In genomic region chr11:2699185-2699530, GRCh38 we compare ENCODE assay signal across 8 cellular contexts. TPM values are rescaled to one million over a fixed set of nuclear protein-coding genes. Genes with fewer than 3 reads are reported as not detected.
DNase-seq lines count a peak whose midpoint lies in the region; ATAC-seq, FAIRE-seq and TF ChIP-seq lines count a peak whose summit lies in the region.

No MANE protein-coding gene starts in this region.

- H3K4me1 ChIP-seq in A673 (ENCODE audit: insufficient read depth, low read length, poor library complexity, severe bottlenecking) (peaks cover 28% of the 10 kb centered on the region), heart right ventricle (peaks cover 0 to 48% (median 24%) of the 10 kb centered on the region in 9 donors), sigmoid colon (peaks cover 0 to 35% (median 9%) of the 10 kb centered on the region in 4 donors)

- ATAC-seq in heart right ventricle = peak; percentile 2 to 45 (median 14)
- no peak for ATAC-seq in GM19328 (IDR thresholded peaks at IDR 0.05; ENCODE audit: unreplicated experiment)

- no peaks in the 10 kb centered on the region for H3K9me3 Mint-ChIP-seq in activated CD4-positive, alpha-beta memory T cell treated with anti-CD3 and anti-CD28 coated beads for 36 hours

- POLR2A ChIA-PET in A673 (lab: Charles Lee; ENCODE audit: low non-redundant PET) = no interaction called here
- POLR2A ChIA-PET in activated CD4-positive, alpha-beta memory T cell treated with anti-CD3 and anti-CD28 coated beads for 36 hours (lab: Charles Lee) = no interaction called here

- TF ChIP-seq EP300 in sigmoid colon (IDR thresholded peaks at IDR 0.05) = no peak

- peaks cover 8% of the 10 kb centered on the region for H3K4me1 Mint-ChIP-seq in activated CD4-positive, alpha-beta memory T cell treated with anti-CD3 and anti-CD28 coated beads for 36 hours (ENCODE audit: low read depth)

- DNase-seq in A673 (ENCODE audit: low spot score) (peak; percentile 31), H54 (ENCODE audit: insufficient read length, low spot score) (no peak), heart right ventricle (no peak), sigmoid colon (no peak), iPS-NIHi11 (ENCODE audit: low spot score) (no peak), RCC 7860 (ENCODE audit: low spot score) (no peak)
- DNase-seq in activated CD4-positive, alpha-beta memory T cell treated with anti-CD3 and anti-CD28 coated beads for 36 hours = peak; percentile 23

- intact Hi-C loops in A673 (cut with micrococcal nuclease; ENCODE audit: unreplicated experiment) (no loop called here), heart right ventricle (cut with DNase I) (loop anchor here in 6 of 10 donors (5.0 to 10.0 kb wide), 3 partner anchors 176 to 188 kb away; partner anchors contain the start of gene CDKN1C (in 5 of the 6)), sigmoid colon (cut with DNase I) (loop anchor here (2.0 kb wide), 1 partner anchor 128 kb away; no protein-coding TSS in a partner anchor)
- intact Hi-C loops in activated CD4-positive, alpha-beta memory T cell treated with anti-CD3 and anti-CD28 coated beads for 36 hours (cut with micrococcal nuclease) = loop anchor here (10.0 kb wide), 1 partner anchor 186 kb away; the partner anchor contains the start of gene CDKN1C

- BruUV-seq in A673 (replicated peaks; lab: Mats Ljungman, UMichigan) = no TSS peak

- H3K9me3 ChIP-seq in A673 (ENCODE audit: low read depth, low read length, poor library complexity, severe bottlenecking) (no peaks in the 10 kb centered on the region), heart right ventricle (no peaks in the 10 kb centered on the region), sigmoid colon (no peaks in the 10 kb centered on the region)

- H3K4me3 Mint-ChIP-seq in activated CD4-positive, alpha-beta memory T cell treated with anti-CD3 and anti-CD28 coated beads for 36 hours = peak overlapping the region; percentile 79

- CTCF ChIA-PET in A673 (lab: Charles Lee) = no interaction called here
- CTCF ChIA-PET in activated CD4-positive, alpha-beta memory T cell treated with anti-CD3 and anti-CD28 coated beads for 36 hours (lab: Charles Lee) = interaction anchor here (1.0 kb wide), 1 partner anchor 193 kb away, joined by 3 read pairs; no protein-coding TSS in a partner anchor

- no peaks in the 10 kb centered on the region for H3K27me3 Mint-ChIP-seq in activated CD4-positive, alpha-beta memory T cell treated with anti-CD3 and anti-CD28 coated beads for 36 hours

- no peak overlapping the region for H3K27ac Mint-ChIP-seq in activated CD4-positive, alpha-beta memory T cell treated with anti-CD3 and anti-CD28 coated beads for 36 hours

- TF ChIP-seq POLR2A in H54 (IDR thresholded peaks at IDR 0.05; ENCODE audit: low read depth, low read length) (0 out of 2 replicates have a peak, but pooled peaks have one; percentile 15), sigmoid colon (IDR thresholded peaks at IDR 0.05) (no peak)

- H3K36me3 ChIP-seq in A673 (ENCODE audit: insufficient read depth, low read length, poor library complexity, severe bottlenecking) = no peaks in the 10 kb centered on the region
- H3K36me3 ChIP-seq in heart right ventricle = no peaks in the 10 kb centered on the region
- no peaks in the 10 kb centered on the region for H3K36me3 ChIP-seq in sigmoid colon

- H3K27me3 ChIP-seq in A673 (replicated peaks; ENCODE audit: insufficient read depth, low read depth, low read length, poor library complexity) (no peaks in the 10 kb centered on the region), heart right ventricle (no peaks in the 10 kb centered on the region), sigmoid colon (no peaks in the 10 kb centered on the region)

- no peak for TF ChIP-seq CTCF in A673 (conservative IDR thresholded peaks at IDR 0.05; ENCODE audit: low read depth, low read length)
- no peak for TF ChIP-seq CTCF in heart right ventricle (IDR thresholded peaks at IDR 0.05)
- TF ChIP-seq CTCF in sigmoid colon (IDR thresholded peaks at IDR 0.05) = no peak

- WGBS in heart right ventricle, 2 donors = 52 to 55% methylated on average over 25 to 31 of the region's 31 CpGs
- WGBS in sigmoid colon, 2 donors = 49 to 58% methylated on average over 31 of the region's 31 CpGs

- H3K27ac ChIP-seq in A673 (ENCODE audit: low read depth, low read length, poor library complexity, severe bottlenecking) (peak overlapping the region; percentile 86), heart right ventricle (peak overlapping the region in 8 of 10 donors; percentile 50 to 96 (median 90)), sigmoid colon (peak overlapping the region; percentile 82 to 95 (median 92))

- peaks cover 8% of the 10 kb centered on the region for H3K36me3 Mint-ChIP-seq in activated CD4-positive, alpha-beta memory T cell treated with anti-CD3 and anti-CD28 coated beads for 36 hours

- H3K4me3 ChIP-seq in A673 (ENCODE audit: low read depth, low read length, poor library complexity, severe bottlenecking) = peak overlapping the region; percentile 96
- H3K4me3 ChIP-seq in heart right ventricle = peak overlapping the region; percentile 50 to 83 (median 76)
- peak overlapping the region; percentile 60 to 75 (median 70) for H3K4me3 ChIP-seq in sigmoid colon

- no peak for FAIRE-seq in H54 (lab: Jason Lieb, UNC)
- FAIRE-seq in RCC 7860 (lab: Jason Lieb, UNC) = no peak

RNA-seq across cellular contexts. Expression of gene KCNQ1OT1, which starts 0.6 kb away (rescaled TPM):
- 4.0 and 4.1 TPM in 2 replicates for total RNA-seq in A673 (2021)
- under 1 TPM; 0.19 TPM for total RNA-seq in activated CD4-positive, alpha-beta memory T cell treated with anti-CD3 and anti-CD28 coated beads for 36 hours
- under 1 TPM; 0.28 to 0.56 (median 0.43) TPM for total RNA-seq in heart right ventricle
- under 1 TPM; 0.01 to 0.73 TPM for polyA plus RNA-seq in heart right ventricle
- total RNA-seq in sigmoid colon = 1 to 10 TPM in 3 of 4 donors, under 1 TPM in 1; 0.99 to 3.6 (median 1.4) TPM
- polyA plus RNA-seq in sigmoid colon = under 1 TPM; under 0.01 to 0.32 (median under 0.01) TPM

Comparison
In these comparisons a context has a peak if more than half of its experiments do, and no peak if none do; other contexts are left out.
1. DNase-seq: peak in A673 (single experiment) and activated CD4-positive, alpha-beta memory T cell treated with anti-CD3 and anti-CD28 coated beads for 36 hours (single experiment); none in H54 (single experiment), heart right ventricle (0 of 2), sigmoid colon (single experiment), iPS-NIHi11 (single experiment) and RCC 7860 (single experiment).
2. Peak in every context shown above with its lines, with median percentiles within 50 percentile points of each other: H3K27ac ChIP-seq and H3K4me3 ChIP-seq.